Comparison of ENCODE assay signal across 1 cellular context in the genomic region with DNA sequence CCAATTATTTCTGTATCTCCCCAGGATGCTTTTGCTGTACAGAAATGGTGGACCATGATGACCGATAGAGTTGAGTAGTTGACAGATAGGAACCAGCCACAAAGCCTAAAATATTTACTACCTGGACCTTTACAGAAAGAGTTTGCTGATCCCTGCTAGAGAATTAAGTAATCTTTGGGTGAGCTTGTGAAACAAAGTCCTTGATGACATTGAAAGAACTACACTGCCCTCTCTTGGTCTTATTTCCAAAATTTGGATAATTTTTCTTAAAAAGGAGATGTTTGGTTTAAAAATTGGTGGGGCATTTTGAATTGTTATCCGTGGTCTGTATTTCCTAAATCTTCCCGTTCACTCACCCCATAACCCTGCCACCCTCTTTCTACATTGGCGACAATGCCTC.
TF ChIP-seq lines count a peak whose summit lies in the region.

No MANE protein-coding gene starts in this region.

TF ChIP-seq in GM12878, 131 proteins besides CTCF, POLR2A, EP300 and RAD21 (continued from another document):
- TF ChIP-seq, protein P1, sequence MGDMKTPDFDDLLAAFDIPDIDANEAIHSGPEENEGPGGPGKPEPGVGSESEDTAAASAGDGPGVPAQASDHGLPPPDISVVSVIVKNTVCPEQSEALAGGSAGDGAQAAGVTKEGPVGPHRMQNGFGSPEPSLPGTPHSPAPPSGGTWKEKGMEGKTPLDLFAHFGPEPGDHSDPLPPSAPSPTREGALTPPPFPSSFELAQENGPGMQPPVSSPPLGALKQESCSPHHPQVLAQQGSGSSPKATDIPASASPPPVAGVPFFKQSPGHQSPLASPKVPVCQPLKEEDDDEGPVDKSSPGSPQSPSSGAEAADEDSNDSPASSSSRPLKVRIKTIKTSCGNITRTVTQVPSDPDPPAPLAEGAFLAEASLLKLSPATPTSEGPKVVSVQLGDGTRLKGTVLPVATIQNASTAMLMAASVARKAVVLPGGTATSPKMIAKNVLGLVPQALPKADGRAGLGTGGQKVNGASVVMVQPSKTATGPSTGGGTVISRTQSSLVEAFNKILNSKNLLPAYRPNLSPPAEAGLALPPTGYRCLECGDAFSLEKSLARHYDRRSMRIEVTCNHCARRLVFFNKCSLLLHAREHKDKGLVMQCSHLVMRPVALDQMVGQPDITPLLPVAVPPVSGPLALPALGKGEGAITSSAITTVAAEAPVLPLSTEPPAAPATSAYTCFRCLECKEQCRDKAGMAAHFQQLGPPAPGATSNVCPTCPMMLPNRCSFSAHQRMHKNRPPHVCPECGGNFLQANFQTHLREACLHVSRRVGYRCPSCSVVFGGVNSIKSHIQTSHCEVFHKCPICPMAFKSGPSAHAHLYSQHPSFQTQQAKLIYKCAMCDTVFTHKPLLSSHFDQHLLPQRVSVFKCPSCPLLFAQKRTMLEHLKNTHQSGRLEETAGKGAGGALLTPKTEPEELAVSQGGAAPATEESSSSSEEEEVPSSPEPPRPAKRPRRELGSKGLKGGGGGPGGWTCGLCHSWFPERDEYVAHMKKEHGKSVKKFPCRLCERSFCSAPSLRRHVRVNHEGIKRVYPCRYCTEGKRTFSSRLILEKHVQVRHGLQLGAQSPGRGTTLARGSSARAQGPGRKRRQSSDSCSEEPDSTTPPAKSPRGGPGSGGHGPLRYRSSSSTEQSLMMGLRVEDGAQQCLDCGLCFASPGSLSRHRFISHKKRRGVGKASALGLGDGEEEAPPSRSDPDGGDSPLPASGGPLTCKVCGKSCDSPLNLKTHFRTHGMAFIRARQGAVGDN (IDR thresholded peaks at IDR 0.05): no peak
- TF ChIP-seq, protein P2, sequence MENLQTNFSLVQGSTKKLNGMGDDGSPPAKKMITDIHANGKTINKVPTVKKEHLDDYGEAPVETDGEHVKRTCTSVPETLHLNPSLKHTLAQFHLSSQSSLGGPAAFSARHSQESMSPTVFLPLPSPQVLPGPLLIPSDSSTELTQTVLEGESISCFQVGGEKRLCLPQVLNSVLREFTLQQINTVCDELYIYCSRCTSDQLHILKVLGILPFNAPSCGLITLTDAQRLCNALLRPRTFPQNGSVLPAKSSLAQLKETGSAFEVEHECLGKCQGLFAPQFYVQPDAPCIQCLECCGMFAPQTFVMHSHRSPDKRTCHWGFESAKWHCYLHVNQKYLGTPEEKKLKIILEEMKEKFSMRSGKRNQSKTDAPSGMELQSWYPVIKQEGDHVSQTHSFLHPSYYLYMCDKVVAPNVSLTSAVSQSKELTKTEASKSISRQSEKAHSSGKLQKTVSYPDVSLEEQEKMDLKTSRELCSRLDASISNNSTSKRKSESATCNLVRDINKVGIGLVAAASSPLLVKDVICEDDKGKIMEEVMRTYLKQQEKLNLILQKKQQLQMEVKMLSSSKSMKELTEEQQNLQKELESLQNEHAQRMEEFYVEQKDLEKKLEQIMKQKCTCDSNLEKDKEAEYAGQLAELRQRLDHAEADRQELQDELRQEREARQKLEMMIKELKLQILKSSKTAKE (IDR thresholded peaks at IDR 0.05; ENCODE audit: low read depth, poor library complexity, severe bottlenecking): peak; percentile 60
